In genomic region chr5:14450055-14450524, GRCh38 we compare ENCODE assay signal across 9 cellular contexts.
A peak's percentile ranks its signal among the peaks of the same experiment; 100 is the strongest.
DNase-seq lines count a peak whose midpoint lies in the region; ATAC-seq and TF ChIP-seq lines count a peak whose summit lies in the region.
"Had no signal": no experiment of that assay in that cellular context is flagged by ENCODE, and none has a peak within 500 bp of the region (broad histone marks: within the 10 kb centered on the region; RNA-seq: fewer than 3 reads in every experiment).

No MANE protein-coding gene starts in this region.

- no peak for DNase-seq in GM23338 (ENCODE audit: low spot score)
- peak; percentile 38 for DNase-seq in hepatocyte (ENCODE audit: low spot score)
- no peak for DNase-seq in stimulated activated naive CD8-positive, alpha-beta T cell treated with anti-CD3 and anti-CD28 coated beads, Interleukin-15, amount 100 ng/mL, for 72 hours
- DNase-seq in Ammon's horn (ENCODE audit: low spot score): no peak
- no peak for DNase-seq in GM20000 (ENCODE audit: low spot score)
- DNase-seq in COR-L47 (lab: John Stamatoyannopoulos, UW): no peak
- DNase-seq: amygdala, NCI-H1436 treated with DMSO at 0.1 percent for 48 hours had no signal

- H3K36me3 Mint-ChIP-seq in GM23338 (ENCODE audit: low read depth): peaks cover 22% of the 10 kb centered on the region

- H3K36me3 ChIP-seq in GM23338 (ENCODE audit: insufficient read depth) (no peaks in the 10 kb centered on the region; the same call in 1 of the 2 replicates), hepatocyte (replicated peaks; ENCODE audit: insufficient read depth, low read depth) (no peaks in the 10 kb centered on the region)

- H3K27ac ChIP-seq in GM23338 (ENCODE audit: low read depth) (no peak overlapping the region), angular gyrus (ENCODE audit: low read depth, low read length) (peak overlapping the region; percentile 38), hepatocyte (peak overlapping the region; percentile 61)

- TF ChIP-seq CTCF in GM23338 (conservative IDR thresholded peaks at IDR 0.05; ENCODE audit: low read depth in 2 of 2): no peak
- TF ChIP-seq CTCF in hepatocyte (IDR thresholded peaks at IDR 0.05; ENCODE audit: poor library complexity): no peak
- TF ChIP-seq CTCF in GM20000 (IDR thresholded peaks at IDR 0.05; ENCODE audit: extremely low read depth, missing control alignments): no peak

- ATAC-seq in GM23338: no peak
- peak; percentile 64 for ATAC-seq in stimulated activated naive CD8-positive, alpha-beta T cell treated with anti-CD3 and anti-CD28 coated beads, Interleukin-15, amount 100 ng/mL, for 72 hours

- H4K20me1 ChIP-seq in GM23338 (replicated peaks; ENCODE audit: insufficient read depth): no peaks in the 10 kb centered on the region
- H4K20me1 ChIP-seq in hepatocyte (ENCODE audit: insufficient read depth, poor library complexity, severe bottlenecking): no peaks in the 10 kb centered on the region

- H2AFZ ChIP-seq in GM23338: no peak overlapping the region
- no peak overlapping the region for H2AFZ ChIP-seq in hepatocyte

- no peaks in the 10 kb centered on the region for H3K9me3 ChIP-seq in hepatocyte (ENCODE audit: low read depth)

- 54% methylated on average over 11 of the region's 11 CpGs for WGBS in hepatocyte (ENCODE audit: low lambda C conversion rate, missing lambda C conversion rate)

- no peaks in the 10 kb centered on the region for H3K27me3 ChIP-seq in GM23338 (ENCODE audit: insufficient read depth)
- no peaks in the 10 kb centered on the region for H3K27me3 ChIP-seq in hepatocyte

- H3K27me3 Mint-ChIP-seq in GM23338 (ENCODE audit: insufficient read depth, low read depth, poor library complexity): peaks cover 2% of the 10 kb centered on the region
- H3K27me3 Mint-ChIP-seq in stimulated activated naive CD8-positive, alpha-beta T cell treated with anti-CD3 and anti-CD28 coated beads, Interleukin-15, amount 100 ng/mL, for 72 hours: no peaks in the 10 kb centered on the region

- no peaks in the 10 kb centered on the region for H3F3A ChIP-seq in GM23338 (replicated peaks; ENCODE audit: low read depth)

- peaks cover 6% of the 10 kb centered on the region; the same call in 2 of the 3 replicates for H3K9me3 Mint-ChIP-seq in GM23338
- H3K9me3 Mint-ChIP-seq in stimulated activated naive CD8-positive, alpha-beta T cell treated with anti-CD3 and anti-CD28 coated beads, Interleukin-15, amount 100 ng/mL, for 72 hours: no peaks in the 10 kb centered on the region

- peaks cover 55% of the 10 kb centered on the region for H3K4me1 Mint-ChIP-seq in GM23338
- H3K4me1 Mint-ChIP-seq in stimulated activated naive CD8-positive, alpha-beta T cell treated with anti-CD3 and anti-CD28 coated beads, Interleukin-15, amount 100 ng/mL, for 72 hours: peaks cover 23% of the 10 kb centered on the region

- H3K4me2 ChIP-seq in GM23338: no peak overlapping the region
- H3K4me2 ChIP-seq in hepatocyte: peak overlapping the region; percentile 29

- H3K4me1 ChIP-seq in GM23338 (ENCODE audit: insufficient read depth) (peaks cover 25% of the 10 kb centered on the region), hepatocyte (ENCODE audit: insufficient read depth) (peaks cover 55% of the 10 kb centered on the region)

- no peak overlapping the region for H3K4me3 Mint-ChIP-seq in GM23338
- H3K4me3 Mint-ChIP-seq in stimulated activated naive CD8-positive, alpha-beta T cell treated with anti-CD3 and anti-CD28 coated beads, Interleukin-15, amount 100 ng/mL, for 72 hours: no peak overlapping the region

- peak overlapping the region; percentile 68 for H3K27ac Mint-ChIP-seq in GM23338
- H3K27ac Mint-ChIP-seq in stimulated activated naive CD8-positive, alpha-beta T cell treated with anti-CD3 and anti-CD28 coated beads, Interleukin-15, amount 100 ng/mL, for 72 hours: no peak overlapping the region

- H3K4me3 ChIP-seq in GM23338: no peak overlapping the region
- no peak overlapping the region for H3K4me3 ChIP-seq in hepatocyte

- no peaks in the 10 kb centered on the region for H3K9me2 ChIP-seq in GM23338 (ENCODE audit: insufficient read depth)
- no peaks in the 10 kb centered on the region for H3K9me2 ChIP-seq in hepatocyte (replicated peaks; ENCODE audit: insufficient read depth)

- H3K79me2 ChIP-seq in GM23338 (replicated peaks; ENCODE audit: insufficient read depth) (peaks cover 7% of the 10 kb centered on the region; the same call in 1 of the 2 replicates), hepatocyte (peaks cover 30% of the 10 kb centered on the region)

TF ChIP-seq in GM23338, 12 proteins besides CTCF, POLR2A, EP300 and RAD21:
- no peak for TF ChIP-seq ZNF331 (CRISPR knock-in tag; IDR thresholded peaks at IDR 0.05; ENCODE audit: low read depth)
- no peak for TF ChIP-seq ZNF114 (CRISPR knock-in tag; IDR thresholded peaks at IDR 0.05)
- no peak for TF ChIP-seq EZH2phosphoT487 (IDR thresholded peaks at IDR 0.05; ENCODE audit: unreplicated experiment)
- TF ChIP-seq JUNB (IDR thresholded peaks at IDR 0.05; ENCODE audit: unreplicated experiment): no peak
- TF ChIP-seq STAT1 (IDR thresholded peaks at IDR 0.05; ENCODE audit: unreplicated experiment): no peak
- no peak for TF ChIP-seq POLR2AphosphoS5 (IDR thresholded peaks at IDR 0.05; ENCODE audit: low read depth)
- no peak for TF ChIP-seq REST (IDR thresholded peaks at IDR 0.05; ENCODE audit: unreplicated experiment)
- TF ChIP-seq ETS1 (IDR thresholded peaks at IDR 0.05): no peak
- no peak for TF ChIP-seq CREB1 (CRISPR knock-in tag; IDR thresholded peaks at IDR 0.05; ENCODE audit: low read depth)
- TF ChIP-seq EZH2 (IDR thresholded peaks at IDR 0.05; ENCODE audit: low read depth, unreplicated experiment): no peak
- no peak for TF ChIP-seq NANOG (IDR thresholded peaks at IDR 0.05; ENCODE audit: borderline replicate concordance)
TF ChIP-seq in GM23338: peak in this region for 0.
